ENCODE assay signal across 11 cellular contexts in genomic region chr7:38425509-38425908, GRCh38.
DNase-seq lines count a peak whose midpoint lies in the region; ATAC-seq and TF ChIP-seq lines count a peak whose summit lies in the region.
"Had no signal": no experiment of that assay in that cellular context is flagged by ENCODE, and none has a peak within 500 bp of the region (broad histone marks: within the 10 kb centered on the region; RNA-seq: fewer than 3 reads in every experiment).

No MANE protein-coding gene starts in this region.

- no peaks in the 10 kb centered on the region for H3K36me3 ChIP-seq in adrenal gland (replicated peaks in 1 of 2)
- no peaks in the 10 kb centered on the region; the same call in none of the 2 replicates for H3K36me3 ChIP-seq in WERI-Rb-1

- H3K4me3 ChIP-seq in adrenal gland (no peak overlapping the region), WERI-Rb-1 (ENCODE audit: low read depth, low read length) (no peak overlapping the region)

- no peak overlapping the region for H3K27ac ChIP-seq in adrenal gland
- H3K27ac ChIP-seq in WERI-Rb-1, result no peak overlapping the region
- H3K27ac ChIP-seq: epithelial cell of prostate had no signal

- H3K4me1 ChIP-seq in adrenal gland (replicated peaks in 1 of 2), result no peaks in the 10 kb centered on the region

- intact Hi-C loops in adrenal gland (cut with DNase I), result no loop called here

- H3K27me3 ChIP-seq in adrenal gland (no peaks in the 10 kb centered on the region), WERI-Rb-1 (ENCODE audit: insufficient read depth, low read depth, severe bottlenecking) (no peaks in the 10 kb centered on the region)

- peak overlapping the region; percentile 74 for H3K27ac Mint-ChIP-seq in activated naive CD8-positive, alpha-beta T cell treated with anti-CD3 and anti-CD28 coated beads, Interleukin-2, amount 50 U/mL, for 24 hours

- H3K27me3 Mint-ChIP-seq in activated naive CD8-positive, alpha-beta T cell treated with anti-CD3 and anti-CD28 coated beads, Interleukin-2, amount 50 U/mL, for 24 hours, result no peaks in the 10 kb centered on the region

- H3K4me1 Mint-ChIP-seq in activated naive CD8-positive, alpha-beta T cell treated with anti-CD3 and anti-CD28 coated beads, Interleukin-2, amount 50 U/mL, for 24 hours, result peaks cover 40% of the 10 kb centered on the region

- no peaks in the 10 kb centered on the region for H3K9me3 ChIP-seq in adrenal gland (replicated peaks in 1 of 3)
- H3K9me3 ChIP-seq in WERI-Rb-1 (ENCODE audit: severe bottlenecking), result no peaks in the 10 kb centered on the region

- H3K4me3 Mint-ChIP-seq in activated naive CD8-positive, alpha-beta T cell treated with anti-CD3 and anti-CD28 coated beads, Interleukin-2, amount 50 U/mL, for 24 hours, result peak overlapping the region; percentile 0

- WGBS in adrenal gland, 4 donors, result 64 to 85% (median 75%) methylated on average over 2 of the region's 2 CpGs

- TF ChIP-seq POLR2A in adrenal gland (IDR thresholded peaks at IDR 0.05), result no peak

- peaks cover 6% of the 10 kb centered on the region for H3K9me3 Mint-ChIP-seq in activated naive CD8-positive, alpha-beta T cell treated with anti-CD3 and anti-CD28 coated beads, Interleukin-2, amount 50 U/mL, for 24 hours

- DNase-seq in activated naive CD8-positive, alpha-beta T cell treated with anti-CD3 and anti-CD28 coated beads, Interleukin-2, amount 50 U/mL, for 24 hours, result no peak
- DNase-seq in retina (no peak), adrenal gland (no peak), WERI-Rb-1 (no peak)
- DNase-seq: NCI-H2029 treated with DMSO at 0.1 percent for 48 hours had no signal

- H3K36me3 Mint-ChIP-seq in activated naive CD8-positive, alpha-beta T cell treated with anti-CD3 and anti-CD28 coated beads, Interleukin-2, amount 50 U/mL, for 24 hours (ENCODE audit: low read depth), result no peaks in the 10 kb centered on the region

- ATAC-seq in GM18498 (IDR thresholded peaks at IDR 0.05; ENCODE audit: unreplicated experiment) (peak; percentile 66), GM21360 (IDR thresholded peaks at IDR 0.05; ENCODE audit: unreplicated experiment) (peak; percentile 80), HG03469 (IDR thresholded peaks at IDR 0.05; ENCODE audit: unreplicated experiment) (peak; percentile 56), HG02973 (IDR thresholded peaks at IDR 0.05; ENCODE audit: unreplicated experiment) (no peak)
- peak; percentile 46 for ATAC-seq in activated naive CD8-positive, alpha-beta T cell treated with anti-CD3 and anti-CD28 coated beads, Interleukin-2, amount 50 U/mL, for 24 hours
- ATAC-seq: sciatic nerve had no signal

- TF ChIP-seq CTCF in adrenal gland (IDR thresholded peaks at IDR 0.05) (no peak), WERI-Rb-1 (IDR thresholded peaks at IDR 0.05; ENCODE audit: low read depth, low read length) (no peak)
